In the genomic region with DNA sequence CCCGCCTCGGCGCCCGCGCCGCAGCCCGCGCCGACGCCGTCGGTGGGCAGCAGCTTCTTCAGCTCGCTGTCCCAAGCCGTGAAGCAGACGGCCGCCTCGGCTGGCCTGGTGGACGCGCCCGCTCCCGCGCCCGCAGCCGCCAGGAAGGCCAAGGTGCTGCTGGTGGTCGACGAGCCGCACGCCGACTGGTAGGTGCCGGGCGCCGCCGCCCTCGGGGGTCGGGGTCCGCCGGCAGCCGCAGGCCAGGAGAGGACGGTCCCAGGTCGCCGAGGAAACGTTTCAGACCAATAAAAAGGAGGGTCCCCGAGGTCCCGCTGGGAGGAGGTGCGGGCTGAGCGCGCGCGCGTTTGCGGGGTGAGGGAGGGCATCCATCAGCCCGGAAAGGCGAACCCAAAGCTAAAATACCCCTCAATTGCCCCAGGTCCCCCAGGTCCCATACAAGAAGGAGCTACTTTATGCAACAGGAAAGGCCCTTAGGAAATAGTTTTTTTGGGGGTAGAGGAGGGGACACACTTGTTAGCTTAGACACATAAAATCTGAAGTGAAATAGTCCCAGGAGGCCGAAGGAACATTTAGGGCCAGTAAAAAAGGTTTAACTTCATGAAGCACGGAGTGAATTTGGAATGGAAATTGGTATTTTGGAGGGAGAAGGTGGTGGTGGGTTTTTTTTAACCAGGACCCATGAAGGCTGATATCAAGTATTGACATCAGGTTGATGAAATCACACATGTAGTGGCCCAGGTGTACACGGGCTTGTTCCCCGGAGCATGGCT, we compare ENCODE assay signal across 1 cellular context.
TF ChIP-seq lines count a peak whose summit lies in the region.

No MANE protein-coding gene starts in this region.

TF ChIP-seq in HepG2, 621 proteins besides CTCF, POLR2A, EP300 and RAD21 (continued from another document):
- TF ChIP-seq ZNF644 (CRISPR knock-in tag; IDR thresholded peaks at IDR 0.05; ENCODE audit: low read depth), result no peak
